In the genomic region with DNA sequence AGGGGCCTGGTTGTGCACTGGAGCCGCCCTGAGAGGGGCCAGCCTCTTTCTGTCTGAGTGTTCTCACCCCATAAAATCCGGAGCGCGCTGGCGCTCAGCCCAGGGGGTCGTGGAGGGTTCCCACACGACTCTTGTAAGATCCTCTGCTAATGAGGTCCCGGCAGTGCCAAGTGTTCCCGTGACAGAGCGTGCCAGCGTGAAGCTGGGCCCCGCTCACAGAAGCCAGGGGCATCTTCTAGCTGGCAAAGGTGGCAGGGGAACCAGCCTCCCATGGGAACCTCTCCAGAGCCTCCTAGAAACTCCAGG, we compare ENCODE assay signal across 19 cellular contexts.
A peak's percentile ranks its signal among the peaks of the same experiment; 100 is the strongest.
DNase-seq lines count a peak whose midpoint lies in the region; ATAC-seq and TF ChIP-seq lines count a peak whose summit lies in the region.
"Had no signal": no experiment of that assay in that cellular context is flagged by ENCODE, and none has a peak within 500 bp of the region (broad histone marks: within the 10 kb centered on the region; RNA-seq: fewer than 3 reads in every experiment).

No MANE protein-coding gene starts in this region.

- peaks cover 33 to 79% (median 67%) of the 10 kb centered on the region in 10 experiments for H3K4me1 ChIP-seq in BLaER1 treated with 17β-estradiol and CSF1 and Interleukin-3, amounts not matched to agents 10 nM and 100 nM
- H3K4me1 ChIP-seq in HEK293 (ENCODE audit: control insufficient read depth, insufficient read depth, low read length), result peaks cover 24% of the 10 kb centered on the region

- TF ChIP-seq CTCF in HEK293 (tag by site-specific recombination; IDR thresholded peaks at IDR 0.05) (no peak), WTC11 (IDR thresholded peaks at IDR 0.05) (no peak), osteocyte (IDR thresholded peaks at IDR 0.05) (no peak)

- no peaks in the 10 kb centered on the region for H4K20me1 ChIP-seq in BLaER1 treated with 17β-estradiol and CSF1 and Interleukin-3, amounts not matched to agents 10 nM and 100 nM

- no peak overlapping the region for H3K4me3 ChIP-seq in BLaER1 treated with 17β-estradiol and CSF1 and Interleukin-3, amounts not matched to agents 10 nM and 100 nM
- no peak overlapping the region for H3K4me3 ChIP-seq in HEK293 (ENCODE audit: low read depth, low read length)
- H3K4me3 ChIP-seq: esophagus muscularis mucosa, left lung had no signal

- H3K9ac ChIP-seq in BLaER1 treated with 17β-estradiol and CSF1 and Interleukin-3, amounts not matched to agents 10 nM and 100 nM, result peak overlapping the region in 6 of 11 experiments; percentile 3 to 44 (median 26); a peak in 7 of 22 replicates

- H3K27me3 Mint-ChIP-seq in WTC11 (ENCODE audit: low read depth), result no peaks in the 10 kb centered on the region
- H3K27me3 Mint-ChIP-seq in osteocyte (ENCODE audit: unreplicated experiment), result no peaks in the 10 kb centered on the region

- CTCF ChIA-PET in HEK293 (lab: Yijun Ruan, JAX), result no interaction called here
- CTCF ChIA-PET in WTC11 (lab: Charles Lee), result interaction anchor here (1.0 to 1.5 kb wide), 2 partner anchors 31 to 106 kb away, joined by 3 to 4 read pairs; no protein-coding TSS in a partner anchor

- H3K9me3 Mint-ChIP-seq in WTC11, result peaks cover 9% of the 10 kb centered on the region
- no peaks in the 10 kb centered on the region for H3K9me3 Mint-ChIP-seq in osteocyte (ENCODE audit: unreplicated experiment)

- DNase-seq in WTC11 (ENCODE audit: low spot score), result no peak
- no peak for DNase-seq in osteocyte (ENCODE audit: extremely low spot score, unreplicated experiment)
- DNase-seq in NOMO-1 (lab: John Stamatoyannopoulos, UW; ENCODE audit: unreplicated experiment in 2 of 2), result no peak
- no peak for DNase-seq in SHP77 treated with DMSO at 0.1 percent for 48 hours (lab: John Stamatoyannopoulos, UW)
- DNase-seq in posterior vena cava (ENCODE audit: low spot score), result no peak
- DNase-seq: activated naive CD4-positive, alpha-beta T cell; activated T-cell treated with anti-CD3 and anti-CD28 coated beads for 4 hours; effector CD8-positive, alpha-beta T cell; GDM1; NCI-H1436 treated with DMSO at 0.1 percent for 48 hours; NCI-H226; SHP77; stimulated activated CD8-positive, alpha-beta memory T cell treated with anti-CD3 and anti-CD28 coated beads, Interleukin-4, amount 100 ng/mL, for 48 hours; T-helper 1 cell had no signal

- H3K4me2 ChIP-seq in BLaER1 treated with 17β-estradiol and CSF1 and Interleukin-3, amounts not matched to agents 10 nM and 100 nM, result peak overlapping the region in 8 of 11 experiments; percentile 16 to 88 (median 46); a peak in 14 of 22 replicates

- peaks cover 0 to 4% (median 0%) of the 10 kb centered on the region in 11 experiments; a peak in 1 of 22 replicates for H3K36me3 ChIP-seq in BLaER1 treated with 17β-estradiol and CSF1 and Interleukin-3, amounts not matched to agents 10 nM and 100 nM
- H3K36me3 ChIP-seq in HEK293 (ENCODE audit: control insufficient read depth in 2 of 2, insufficient read depth in 1 of 2, low read length in 2 of 2), result peaks cover 0 to 4% of the 10 kb centered on the region in 2 experiments; a peak in 1 of 3 replicates
- H3K36me3 ChIP-seq: esophagus muscularis mucosa, left lung had no signal

- intact Hi-C loops in posterior vena cava (cut with DNase I), result no loop called here

- H3K27me3 ChIP-seq in BLaER1 treated with 17β-estradiol and CSF1 and Interleukin-3, amounts not matched to agents 10 nM and 100 nM, result no peaks in the 10 kb centered on the region
- H3K27me3 ChIP-seq: esophagus muscularis mucosa, left lung had no signal

- H3K4me3 Mint-ChIP-seq in WTC11, result no peak overlapping the region
- no peak overlapping the region for H3K4me3 Mint-ChIP-seq in osteocyte (ENCODE audit: unreplicated experiment)
- H3K4me3 Mint-ChIP-seq: neural crest cell had no signal

- H3K36me3 Mint-ChIP-seq in WTC11 (0 out of 2 replicates have a peak, but pooled peaks cover 3% of the 10 kb centered on the region), osteocyte (ENCODE audit: unreplicated experiment) (no peaks in the 10 kb centered on the region)

- peaks cover 43% of the 10 kb centered on the region for H3K4me1 Mint-ChIP-seq in WTC11
- H3K4me1 Mint-ChIP-seq in osteocyte (ENCODE audit: unreplicated experiment), result peaks cover 46% of the 10 kb centered on the region

- ATAC-seq in WTC11, result no peak

- peak overlapping the region in 7 of 11 experiments; percentile 29 to 97 (median 53); a peak in 11 of 22 replicates for H3K27ac ChIP-seq in BLaER1 treated with 17β-estradiol and CSF1 and Interleukin-3, amounts not matched to agents 10 nM and 100 nM
- no peak overlapping the region for H3K27ac ChIP-seq in HEK293 (ENCODE audit: extremely low read depth, low read depth, low read length)
- H3K27ac ChIP-seq: esophagus muscularis mucosa, left lung had no signal

- no peaks in the 10 kb centered on the region for H3K9me3 ChIP-seq in BLaER1 treated with 17β-estradiol and CSF1 and Interleukin-3, amounts not matched to agents 10 nM and 100 nM (replicated peaks in 1 of 11)
- no peaks in the 10 kb centered on the region for H3K9me3 ChIP-seq in HEK293 (ENCODE audit: control insufficient read depth, insufficient read depth, low read depth, low read length)
- H3K9me3 ChIP-seq: esophagus muscularis mucosa, left lung had no signal

- POLR2A ChIA-PET in HEK293 (lab: Yijun Ruan, JAX) (interaction anchor here (1.0 kb wide), 1 partner anchor 32 kb away, joined by 3 read pairs; no protein-coding TSS in a partner anchor), WTC11 (lab: Charles Lee) (no interaction called here)

- peak overlapping the region; percentile 68; the same call in 1 of the 2 replicates for H3K27ac Mint-ChIP-seq in WTC11
- peak overlapping the region; percentile 12 for H3K27ac Mint-ChIP-seq in osteocyte (ENCODE audit: unreplicated experiment)

TF ChIP-seq in HEK293, 187 proteins besides CTCF, POLR2A, EP300 and RAD21 (continues in another document):
- TF ChIP-seq ZNF561 (tag by site-specific recombination; IDR thresholded peaks at IDR 0.05; ENCODE audit: borderline replicate concordance) (peak; percentile 79; the same call in 1 of the 2 replicates), GLIS2 (tag by site-specific recombination; IDR thresholded peaks at IDR 0.05) (peak; percentile 20; the same call in 1 of the 2 replicates), ZBTB8A (tag by site-specific recombination; IDR thresholded peaks at IDR 0.05) (peak; percentile 49; the same call in 1 of the 2 replicates), ZNF146 (tag by site-specific recombination; IDR thresholded peaks at IDR 0.05) (no peak), ZNF174 (tag by site-specific recombination; IDR thresholded peaks at IDR 0.05) (no peak)
- TF ChIP-seq, protein P1, sequence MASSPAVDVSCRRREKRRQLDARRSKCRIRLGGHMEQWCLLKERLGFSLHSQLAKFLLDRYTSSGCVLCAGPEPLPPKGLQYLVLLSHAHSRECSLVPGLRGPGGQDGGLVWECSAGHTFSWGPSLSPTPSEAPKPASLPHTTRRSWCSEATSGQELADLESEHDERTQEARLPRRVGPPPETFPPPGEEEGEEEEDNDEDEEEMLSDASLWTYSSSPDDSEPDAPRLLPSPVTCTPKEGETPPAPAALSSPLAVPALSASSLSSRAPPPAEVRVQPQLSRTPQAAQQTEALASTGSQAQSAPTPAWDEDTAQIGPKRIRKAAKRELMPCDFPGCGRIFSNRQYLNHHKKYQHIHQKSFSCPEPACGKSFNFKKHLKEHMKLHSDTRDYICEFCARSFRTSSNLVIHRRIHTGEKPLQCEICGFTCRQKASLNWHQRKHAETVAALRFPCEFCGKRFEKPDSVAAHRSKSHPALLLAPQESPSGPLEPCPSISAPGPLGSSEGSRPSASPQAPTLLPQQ (tag by site-specific recombination; IDR thresholded peaks at IDR 0.05), result peak; percentile 36; the same call in 1 of the 2 replicates

TF ChIP-seq in WTC11, 78 proteins besides CTCF, POLR2A, EP300 and RAD21:
- TF ChIP-seq TP53 (CRISPR knock-in tag; IDR thresholded peaks at IDR 0.05) (no peak), HMGA2 (CRISPR knock-in tag; IDR thresholded peaks at IDR 0.05) (no peak), OVOL2 (CRISPR knock-in tag; IDR thresholded peaks at IDR 0.05; ENCODE audit: borderline replicate concordance) (no peak)
- TF ChIP-seq, protein P2, sequence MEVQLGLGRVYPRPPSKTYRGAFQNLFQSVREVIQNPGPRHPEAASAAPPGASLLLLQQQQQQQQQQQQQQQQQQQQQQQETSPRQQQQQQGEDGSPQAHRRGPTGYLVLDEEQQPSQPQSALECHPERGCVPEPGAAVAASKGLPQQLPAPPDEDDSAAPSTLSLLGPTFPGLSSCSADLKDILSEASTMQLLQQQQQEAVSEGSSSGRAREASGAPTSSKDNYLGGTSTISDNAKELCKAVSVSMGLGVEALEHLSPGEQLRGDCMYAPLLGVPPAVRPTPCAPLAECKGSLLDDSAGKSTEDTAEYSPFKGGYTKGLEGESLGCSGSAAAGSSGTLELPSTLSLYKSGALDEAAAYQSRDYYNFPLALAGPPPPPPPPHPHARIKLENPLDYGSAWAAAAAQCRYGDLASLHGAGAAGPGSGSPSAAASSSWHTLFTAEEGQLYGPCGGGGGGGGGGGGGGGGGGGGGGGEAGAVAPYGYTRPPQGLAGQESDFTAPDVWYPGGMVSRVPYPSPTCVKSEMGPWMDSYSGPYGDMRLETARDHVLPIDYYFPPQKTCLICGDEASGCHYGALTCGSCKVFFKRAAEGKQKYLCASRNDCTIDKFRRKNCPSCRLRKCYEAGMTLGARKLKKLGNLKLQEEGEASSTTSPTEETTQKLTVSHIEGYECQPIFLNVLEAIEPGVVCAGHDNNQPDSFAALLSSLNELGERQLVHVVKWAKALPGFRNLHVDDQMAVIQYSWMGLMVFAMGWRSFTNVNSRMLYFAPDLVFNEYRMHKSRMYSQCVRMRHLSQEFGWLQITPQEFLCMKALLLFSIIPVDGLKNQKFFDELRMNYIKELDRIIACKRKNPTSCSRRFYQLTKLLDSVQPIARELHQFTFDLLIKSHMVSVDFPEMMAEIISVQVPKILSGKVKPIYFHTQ (CRISPR knock-in tag; IDR thresholded peaks at IDR 0.05), result no peak
